In genomic region chr16:81716478-81717210, GRCh38 we compare ENCODE assay signal across 10 cellular contexts.
A peak's percentile ranks its signal among the peaks of the same experiment; 100 is the strongest.
DNase-seq lines count a peak whose midpoint lies in the region; ATAC-seq and TF ChIP-seq lines count a peak whose summit lies in the region.
"Had no signal": no experiment of that assay in that cellular context is flagged by ENCODE, and none has a peak within 500 bp of the region (broad histone marks: within the 10 kb centered on the region; RNA-seq: fewer than 3 reads in every experiment).

No MANE protein-coding gene starts in this region.

- no peaks in the 10 kb centered on the region for H3K27me3 Mint-ChIP-seq in Caco-2 (ENCODE audit: insufficient read depth, unreplicated experiment)

- H3K36me3 Mint-ChIP-seq in Caco-2 (ENCODE audit: insufficient read depth, unreplicated experiment), result peaks cover 20% of the 10 kb centered on the region
- peaks cover 5% of the 10 kb centered on the region in 2 donors for H3K36me3 Mint-ChIP-seq in activated naive CD4-positive, alpha-beta T cell treated with anti-CD3 and anti-CD28 coated beads, Interleukin-2, amount 50 U/mL, for 72 hours

- DNase-seq in Caco-2 (no peak), nucleus accumbens (lab: John Stamatoyannopoulos, UW) (no peak), mammary epithelial cell (no peak), NCI-H1092 (lab: John Stamatoyannopoulos, UW) (no peak), activated gamma-delta T cell treated with Interleukin-2 at 50 U/mL for 16 hours (no peak)
- DNase-seq in activated naive CD4-positive, alpha-beta T cell treated with anti-CD3 and anti-CD28 coated beads, Interleukin-2, amount 50 U/mL, for 72 hours (ENCODE audit: low spot score in 2 of 2), result no peak
- DNase-seq: EL, OCI-M1 had no signal

- H3K4me1 Mint-ChIP-seq in Caco-2 (ENCODE audit: low read depth, unreplicated experiment), result peaks cover 15% of the 10 kb centered on the region

- peak overlapping the region; percentile 35 for H3K4me3 Mint-ChIP-seq in Caco-2 (ENCODE audit: unreplicated experiment)

- H3K36me3 ChIP-seq in Caco-2 (ENCODE audit: control insufficient read depth, insufficient read depth, low read length) (no peaks in the 10 kb centered on the region), mammary epithelial cell (ENCODE audit: insufficient read depth, low read length) (no peaks in the 10 kb centered on the region)

- dilution Hi-C loops in mammary epithelial cell (cut with HindIII; ENCODE audit: low sequenced_read_pairs), result no loop called here

- H3K27me3 ChIP-seq in Caco-2 (replicated peaks; ENCODE audit: control insufficient read depth, insufficient read depth, low read length) (no peaks in the 10 kb centered on the region), mammary epithelial cell (ENCODE audit: insufficient read depth, low read length) (no peaks in the 10 kb centered on the region)

- H3K79me2 ChIP-seq in mammary epithelial cell (ENCODE audit: insufficient read depth, low read length), result no peaks in the 10 kb centered on the region

- peaks cover 21% of the 10 kb centered on the region for H3K4me1 ChIP-seq in Caco-2
- H3K4me1 ChIP-seq in mammary epithelial cell (ENCODE audit: insufficient read depth, low read length), result peaks cover 13% of the 10 kb centered on the region

- BruUV-seq in Caco-2 (replicated peaks; lab: Mats Ljungman, UMichigan), result no TSS peak
- BruUV-seq in mammary epithelial cell (replicated peaks; lab: Mats Ljungman, UMichigan), result no TSS peak

- no peaks in the 10 kb centered on the region for H3K9me3 Mint-ChIP-seq in Caco-2 (ENCODE audit: unreplicated experiment)
- no peaks in the 10 kb centered on the region for H3K9me3 Mint-ChIP-seq in activated naive CD4-positive, alpha-beta T cell treated with anti-CD3 and anti-CD28 coated beads, Interleukin-2, amount 50 U/mL, for 72 hours

- no peak overlapping the region for H3K4me2 ChIP-seq in mammary epithelial cell (ENCODE audit: insufficient read depth, low read depth, low read length)

- WGBS in mammary epithelial cell (ENCODE audit: low coverage, missing lambda C conversion rate), result 96% methylated on average over 9 of the region's 10 CpGs

- POLR2A ChIA-PET in Caco-2 (lab: Charles Lee), result no interaction called here

- H3K27ac Mint-ChIP-seq in Caco-2 (ENCODE audit: unreplicated experiment), result peak overlapping the region; percentile 38
- H3K27ac Mint-ChIP-seq in activated naive CD4-positive, alpha-beta T cell treated with anti-CD3 and anti-CD28 coated beads, Interleukin-2, amount 50 U/mL, for 72 hours, result peak overlapping the region in 1 of 2 donors; percentile 84

- H3K9ac ChIP-seq in mammary epithelial cell (ENCODE audit: insufficient read depth, low read length), result no peak overlapping the region

- H4K20me1 ChIP-seq in mammary epithelial cell (ENCODE audit: insufficient read depth, low read length), result no peaks in the 10 kb centered on the region

- no peak overlapping the region for H3K4me3 ChIP-seq in Caco-2 (ENCODE audit: low read depth, low read length)
- no peak overlapping the region for H3K4me3 ChIP-seq in mammary epithelial cell (replicated peaks in 1 of 3; ENCODE audit: insufficient read depth in 1 of 3, low read depth in 2 of 3, low read length in 3 of 3)

- H3K27ac ChIP-seq in mammary epithelial cell (ENCODE audit: insufficient read depth, low read depth, low read length), result no peak overlapping the region

- no peak for TF ChIP-seq CTCF in Caco-2 (IDR thresholded peaks at IDR 0.05; ENCODE audit: insufficient read depth in 1 of 2, low read depth in 1 of 2, low read length in 1 of 2, severe bottlenecking in 1 of 2, unreplicated experiment in 1 of 2)
- TF ChIP-seq CTCF in mammary epithelial cell (conservative IDR thresholded peaks at IDR 0.05 in 1 of 2, IDR thresholded peaks at IDR 0.05 in 1 of 2; ENCODE audit: extremely low read depth in 1 of 2, insufficient read depth in 1 of 2, low read depth in 1 of 2, low read length in 2 of 2), result no peak

- in situ Hi-C loops in mammary epithelial cell (cut with MboI; ENCODE audit: low sequenced_read_pairs in 2 of 2), result no loop called here

- intact Hi-C loops in Caco-2 (cut with micrococcal nuclease; ENCODE audit: unreplicated experiment) (no loop called here), mammary epithelial cell (cut with micrococcal nuclease) (loop anchor here (5.0 kb wide), 1 partner anchor 269 kb away; no protein-coding TSS in a partner anchor)

- H3K9me3 ChIP-seq in Caco-2 (no peaks in the 10 kb centered on the region), mammary epithelial cell (replicated peaks; ENCODE audit: insufficient read depth, low read length) (no peaks in the 10 kb centered on the region)

- CTCF ChIA-PET in Caco-2 (lab: Charles Lee), result no interaction called here
- CTCF ChIA-PET in mammary epithelial cell (lab: Charles Lee; ENCODE audit: low non-redundant PET), result no interaction called here

- peak; percentile 68 for ATAC-seq in GM18909 (IDR thresholded peaks at IDR 0.05; ENCODE audit: poor library complexity, unreplicated experiment)
- peak; percentile 49 for ATAC-seq in HG02973 (IDR thresholded peaks at IDR 0.05; ENCODE audit: unreplicated experiment)
- ATAC-seq in activated naive CD4-positive, alpha-beta T cell treated with anti-CD3 and anti-CD28 coated beads, Interleukin-2, amount 50 U/mL, for 72 hours, result peak; percentile 46 to 50

- H2AFZ ChIP-seq in mammary epithelial cell (ENCODE audit: low read depth, low read length), result no peak overlapping the region
